8 cellular contexts compared by ENCODE assay signal in the genomic region with DNA sequence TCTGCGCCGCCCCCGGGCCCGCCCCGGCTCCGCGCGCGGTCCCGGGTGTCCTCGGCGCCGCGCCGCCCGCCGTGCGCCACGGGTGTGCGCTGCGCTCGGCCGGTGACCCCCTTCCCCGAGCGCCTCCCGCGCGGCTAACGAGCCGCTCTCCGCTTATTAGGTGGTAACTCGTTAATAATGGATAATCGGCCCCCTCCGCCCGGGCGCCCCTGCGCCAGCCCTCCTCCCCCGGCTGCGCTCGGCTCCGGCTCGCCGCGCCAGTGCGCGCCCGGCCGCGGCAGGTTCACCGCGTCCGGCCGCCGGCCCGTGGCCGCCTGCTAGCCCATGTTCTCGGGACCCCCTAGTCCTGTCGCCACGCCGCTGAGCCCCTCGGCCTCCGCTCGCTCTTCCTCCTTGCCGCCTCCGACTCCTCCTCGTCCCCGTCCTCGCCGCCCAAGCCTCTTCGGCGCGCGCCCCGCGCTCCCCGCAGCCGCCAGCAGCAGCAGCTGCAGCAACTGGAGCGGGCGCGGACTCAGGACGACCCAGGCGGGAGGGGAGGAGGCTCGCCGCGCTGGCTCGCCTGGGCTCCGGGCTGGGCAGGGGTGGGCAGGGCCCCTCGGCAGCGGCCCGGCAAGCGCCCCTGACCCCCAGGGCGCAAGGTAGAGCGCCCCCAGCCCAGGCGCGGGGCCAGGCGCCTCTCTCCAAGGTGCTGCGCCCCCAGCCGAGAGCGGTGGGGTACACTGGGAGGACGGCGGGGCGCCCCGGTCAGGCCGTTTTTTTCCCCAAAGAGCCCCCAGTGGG. TPM values are rescaled to one million over a fixed set of nuclear protein-coding genes. Genes with fewer than 3 reads are reported as not detected.
DNase-seq lines count a peak whose midpoint lies in the region; ATAC-seq, FAIRE-seq and TF ChIP-seq lines count a peak whose summit lies in the region.

No MANE protein-coding gene starts in this region.

- POLR2A ChIA-PET in BJ (lab: Charles Lee) = no interaction called here

- ATAC-seq in GM21447 (IDR thresholded peaks at IDR 0.05; ENCODE audit: unreplicated experiment) = no peak

- peak; percentile 63 for FAIRE-seq in HTR-8/SVneo (lab: Jason Lieb, UNC)

- H3K4me3 ChIP-seq in BJ (ENCODE audit: low read depth, low read length) (peak overlapping the region; percentile 83), stomach smooth muscle (ENCODE audit: low read length in 2 of 2) (peak overlapping the region; percentile 58 to 75)

- peak overlapping the region; percentile 29 to 31 for H3K9ac ChIP-seq in stomach smooth muscle (ENCODE audit: low read length in 2 of 2)

- in situ Hi-C loops in G401 (cut with HindIII; ENCODE audit: low sequenced_read_pairs) = loop anchor here (25.0 kb wide), 1 partner anchor 476 kb away; no protein-coding TSS in a partner anchor

- H3K27ac ChIP-seq in stomach smooth muscle (ENCODE audit: low read length) = peak overlapping the region; percentile 46

- DNase-seq in BJ (ENCODE audit: low read depth) = no peak
- DNase-seq in HTR-8/SVneo (ENCODE audit: insufficient read length, low spot score) = peak; percentile 41
- peak; percentile 88 for DNase-seq in astrocyte of the hippocampus (ENCODE audit: low read depth, low spot score)
- DNase-seq in islet precursor cell = peak; percentile 76
- DNase-seq in cerebellar cortex (ENCODE audit: low spot score) = no peak
- DNase-seq in G401 (ENCODE audit: low spot score) = no peak

- H3K27me3 ChIP-seq in BJ (ENCODE audit: control insufficient read depth, insufficient read depth, low read length) (no peaks in the 10 kb centered on the region; the same call in 1 of the 2 replicates), stomach smooth muscle (ENCODE audit: control insufficient read depth in 1 of 2, insufficient read depth in 2 of 2, low read length in 2 of 2) (peaks cover 0 to 2% of the 10 kb centered on the region in 2 donors)

- no peaks in the 10 kb centered on the region for H3K36me3 ChIP-seq in BJ (ENCODE audit: control insufficient read depth, insufficient read depth, low read length)
- no peaks in the 10 kb centered on the region for H3K36me3 ChIP-seq in stomach smooth muscle (ENCODE audit: control insufficient read depth in 2 of 2, insufficient read depth in 2 of 2, low read length in 2 of 2)

- peaks cover 49% of the 10 kb centered on the region for H3K4me1 ChIP-seq in stomach smooth muscle (ENCODE audit: control insufficient read depth, insufficient read depth, low read length)

- no peak for TF ChIP-seq CTCF in BJ (IDR thresholded peaks at IDR 0.05; ENCODE audit: insufficient read depth, low read depth, low read length)

- H3K9me3 ChIP-seq in stomach smooth muscle (ENCODE audit: control insufficient read depth in 2 of 2, low read length in 2 of 2) = no peaks in the 10 kb centered on the region

- CTCF ChIA-PET in BJ (lab: Yijun Ruan, JAX) = interaction anchor here (0.6 to 15.1 kb wide), 10 partner anchors 113 to 468 kb away, joined by 3 to 374 read pairs (median 3); no protein-coding TSS in a partner anchor

RNA-seq across cellular contexts. Expression of a gene that starts 0.6 kb away (rescaled TPM):
- 21.4 and 26.3 TPM in 2 replicates for polyA plus RNA-seq in BJ (2011; rRNA removed)
- polyA minus RNA-seq in BJ (2011; rRNA and poly(A)+ RNA removed) = 41.8 and 46.1 TPM in 2 replicates
- total RNA-seq in G401 (2014; rRNA removed; shearing (Covaris generic)) = 0.81 and 3.9 TPM in 2 replicates

Comparison
In these comparisons a context has a peak if more than half of its experiments do, and no peak if none do; other contexts are left out.
1. DNase-seq: peak in HTR-8/SVneo (single experiment), astrocyte of the hippocampus (single experiment) and islet precursor cell (single experiment); none in BJ (single experiment), cerebellar cortex (single experiment) and G401 (single experiment).